ENCODE assay signal across 14 cellular contexts in genomic region chr11:13927496-13927895, GRCh38.
"Had no signal": no experiment of that assay in that cellular context is flagged by ENCODE, and none has a peak within 500 bp of the region (broad histone marks: within the 10 kb centered on the region; RNA-seq: fewer than 3 reads in every experiment).

No MANE protein-coding gene starts in this region.

- DNase-seq: effector CD4-positive, alpha-beta T cell; foreskin melanocyte; heart right ventricle; immature natural killer cell; kidney; left colon; left ventricle myocardium superior; mesendoderm; naive thymus-derived CD4-positive, alpha-beta T cell; right cardiac atrium; small intestine; stimulated activated CD4-positive, alpha-beta T cell treated with anti-CD3 and anti-CD28 coated beads, Interleukin-12 subunit alpha, Interleukin-12 subunit beta, amount 100 ng/mL, for 4 hours; stimulated activated naive CD4-positive, alpha-beta T cell; thyroid gland had no signal

- ATAC-seq: heart right ventricle; left colon; left ventricle myocardium superior; naive thymus-derived CD4-positive, alpha-beta T cell; right cardiac atrium had no signal
